Comparison of ENCODE assay signal across 1 cellular context in the genomic region with DNA sequence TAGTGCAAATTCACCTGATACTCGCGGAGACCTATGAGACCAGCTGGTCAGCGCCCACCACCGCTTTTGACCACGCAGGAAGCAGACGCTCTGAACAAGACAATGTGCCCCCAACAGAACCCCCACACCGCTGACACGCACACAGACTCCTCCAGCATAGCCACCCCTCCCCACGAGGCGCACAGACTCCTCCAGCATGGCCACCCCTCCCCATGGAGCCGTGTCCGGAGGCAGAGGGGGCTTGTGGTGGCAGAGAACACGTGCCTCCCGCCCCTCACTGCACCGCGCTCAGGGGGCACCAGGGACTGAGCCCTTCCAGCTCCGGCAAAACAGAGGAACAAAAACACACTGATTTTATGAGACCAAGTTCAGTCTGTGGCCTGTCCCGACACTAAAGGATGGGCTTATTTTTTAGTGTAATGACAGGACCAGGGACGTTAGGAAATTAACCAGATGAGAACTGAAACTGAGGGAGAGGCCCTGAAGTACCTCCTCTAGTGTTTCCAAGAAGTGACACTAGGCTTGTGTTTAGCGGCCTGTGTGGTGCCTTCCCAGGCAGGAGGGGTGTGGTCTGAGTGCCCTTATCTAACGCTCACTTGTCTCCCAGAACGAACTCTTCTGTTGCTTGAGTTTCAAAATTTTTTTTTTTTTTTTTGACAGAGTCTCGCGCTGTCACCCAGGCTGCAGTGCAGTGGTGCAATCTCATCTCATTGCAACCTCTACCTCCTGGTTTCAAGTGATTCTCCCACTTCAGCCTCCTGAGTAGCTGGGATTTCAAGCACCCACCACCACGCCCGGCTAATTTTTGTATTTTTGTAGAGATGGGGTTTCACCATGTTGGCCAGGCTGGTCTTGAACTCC.
TF ChIP-seq lines count a peak whose summit lies in the region.

No MANE protein-coding gene starts in this region.

TF ChIP-seq in H1, 55 proteins besides CTCF, POLR2A, EP300 and RAD21:
- TF ChIP-seq HDAC6 (IDR thresholded peaks at IDR 0.05; ENCODE audit: low read depth, low read length) (no peak), SRF (IDR thresholded peaks at IDR 0.05; ENCODE audit: low read depth, low read length) (no peak), RFX5 (IDR thresholded peaks at IDR 0.05; ENCODE audit: borderline replicate concordance, low read depth, low read length) (no peak), SIX5 (IDR thresholded peaks at IDR 0.05; ENCODE audit: low read depth, low read length) (no peak), KDM4A (IDR thresholded peaks at IDR 0.05; ENCODE audit: low read depth, low read length, severe bottlenecking) (no peak), RXRA (IDR thresholded peaks at IDR 0.05; ENCODE audit: insufficient read depth, low read depth, low read length) (no peak), MAX (IDR thresholded peaks at IDR 0.05) (no peak), RBBP5 (IDR thresholded peaks at IDR 0.05; ENCODE audit: borderline replicate concordance, low read depth, low read length) (no peak), KDM1A (IDR thresholded peaks at IDR 0.05; ENCODE audit: borderline replicate concordance, low read length) (no peak), TBP (IDR thresholded peaks at IDR 0.05; ENCODE audit: low read depth, low read length) (no peak), YY1 (IDR thresholded peaks at IDR 0.05; ENCODE audit: low read depth, low read length) (no peak), NRF1 (IDR thresholded peaks at IDR 0.05; ENCODE audit: low read depth, low read length) (no peak), GABPA (IDR thresholded peaks at IDR 0.05; ENCODE audit: borderline replicate concordance, insufficient read depth, low read length) (no peak), SIRT6 (IDR thresholded peaks at IDR 0.05; ENCODE audit: low read length) (no peak), SIN3A (conservative IDR thresholded peaks at IDR 0.05 in 1 of 2, IDR thresholded peaks at IDR 0.05 in 1 of 2; ENCODE audit: low read depth in 1 of 2, low read length in 2 of 2) (no peak), CEBPB (IDR thresholded peaks at IDR 0.05; ENCODE audit: low read depth, low read length) (no peak), HDAC2 (IDR thresholded peaks at IDR 0.05; ENCODE audit: borderline replicate concordance in 1 of 2, low read depth in 2 of 2, low read length in 2 of 2) (no peak), BRCA1 (IDR thresholded peaks at IDR 0.05; ENCODE audit: low read depth, low read length) (no peak)
TF ChIP-seq in H1: peak in this region for 0.
